ENCODE assay signal across 2 cellular contexts in the genomic region with DNA sequence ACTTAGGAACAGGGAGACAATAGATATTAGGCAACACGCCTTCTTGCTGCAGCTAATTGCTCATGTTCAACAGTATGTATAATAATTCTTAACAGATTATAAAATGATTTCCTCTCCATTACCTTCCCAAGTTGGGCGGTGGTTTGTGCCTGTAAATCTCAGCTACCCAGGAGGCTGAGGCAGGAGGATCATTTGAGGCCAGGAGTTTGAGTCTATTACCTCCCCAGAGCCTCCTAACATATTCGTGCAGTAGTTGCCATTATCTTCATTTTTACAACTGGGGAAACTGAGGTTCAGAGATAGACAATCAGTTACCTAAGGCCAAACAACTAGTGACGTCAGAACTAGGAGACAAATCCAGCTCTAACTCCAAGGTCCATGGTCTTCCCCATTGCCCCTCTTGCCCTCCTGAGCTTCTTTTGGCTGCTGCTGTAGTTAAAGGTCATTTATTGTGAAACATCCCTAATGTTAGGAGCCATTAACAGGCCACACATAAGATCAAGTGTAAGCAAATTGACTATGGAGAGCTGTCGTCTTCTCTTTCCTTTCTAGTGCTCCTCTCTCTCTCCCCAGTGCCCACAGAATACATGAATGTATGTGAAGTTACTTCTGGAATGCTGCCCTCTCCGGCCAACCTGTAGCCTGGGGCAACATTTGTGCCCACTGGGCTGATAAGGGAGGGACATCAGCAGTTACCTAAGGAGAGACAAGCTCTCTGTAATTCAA.
TF ChIP-seq lines count a peak whose summit lies in the region.

No MANE protein-coding gene starts in this region.

TF ChIP-seq in IMR-90, 13 proteins besides CTCF, POLR2A, EP300 and RAD21:
- TF ChIP-seq RCOR1 (IDR thresholded peaks at IDR 0.05; ENCODE audit: insufficient replicate concordance, low read length) (no peak), CEBPB (IDR thresholded peaks at IDR 0.05; ENCODE audit: low read depth, low read length) (no peak), RFX5 (IDR thresholded peaks at IDR 0.05; ENCODE audit: low read depth, low read length) (no peak), NFE2L2 (IDR thresholded peaks at IDR 0.05; ENCODE audit: low read depth, low read length) (no peak), FOS (IDR thresholded peaks at IDR 0.05; ENCODE audit: low read depth, low read length) (no peak), CHD1 (IDR thresholded peaks at IDR 0.05; ENCODE audit: low read depth, low read length) (no peak), USF2 (IDR thresholded peaks at IDR 0.05; ENCODE audit: low read depth, low read length) (no peak), SMC3 (IDR thresholded peaks at IDR 0.05; ENCODE audit: low read depth, low read length) (no peak), MAFK (IDR thresholded peaks at IDR 0.05; ENCODE audit: low read depth, low read length) (no peak), BHLHE40 (IDR thresholded peaks at IDR 0.05; ENCODE audit: low read depth, low read length) (no peak), MXI1 (IDR thresholded peaks at IDR 0.05; ENCODE audit: borderline replicate concordance, low read depth, low read length) (no peak), MAZ (IDR thresholded peaks at IDR 0.05; ENCODE audit: borderline replicate concordance, low read depth, low read length) (no peak)
- TF ChIP-seq, protein P1, sequence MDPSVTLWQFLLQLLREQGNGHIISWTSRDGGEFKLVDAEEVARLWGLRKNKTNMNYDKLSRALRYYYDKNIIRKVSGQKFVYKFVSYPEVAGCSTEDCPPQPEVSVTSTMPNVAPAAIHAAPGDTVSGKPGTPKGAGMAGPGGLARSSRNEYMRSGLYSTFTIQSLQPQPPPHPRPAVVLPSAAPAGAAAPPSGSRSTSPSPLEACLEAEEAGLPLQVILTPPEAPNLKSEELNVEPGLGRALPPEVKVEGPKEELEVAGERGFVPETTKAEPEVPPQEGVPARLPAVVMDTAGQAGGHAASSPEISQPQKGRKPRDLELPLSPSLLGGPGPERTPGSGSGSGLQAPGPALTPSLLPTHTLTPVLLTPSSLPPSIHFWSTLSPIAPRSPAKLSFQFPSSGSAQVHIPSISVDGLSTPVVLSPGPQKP (IDR thresholded peaks at IDR 0.05; ENCODE audit: borderline replicate concordance, low read depth, low read length) = no peak

TF ChIP-seq in GM12878, 131 proteins besides CTCF, POLR2A, EP300 and RAD21:
- TF ChIP-seq ZZZ3 (IDR thresholded peaks at IDR 0.05; ENCODE audit: control insufficient read depth, insufficient read length, low read depth) = no peak
- TF ChIP-seq NR2C1 (IDR thresholded peaks at IDR 0.05) = no peak
- no peak for TF ChIP-seq MEF2A (IDR thresholded peaks at IDR 0.05; ENCODE audit: insufficient read depth, low read depth, low read length)
- no peak for TF ChIP-seq CREB1 (IDR thresholded peaks at IDR 0.05; ENCODE audit: low read depth)
- no peak for TF ChIP-seq SIN3A (IDR thresholded peaks at IDR 0.05; ENCODE audit: low read depth, low read length)
- no peak for TF ChIP-seq ZNF592 (IDR thresholded peaks at IDR 0.05)
- no peak for TF ChIP-seq SRF (IDR thresholded peaks at IDR 0.05; ENCODE audit: low read depth in 2 of 2, low read length in 2 of 2)
- TF ChIP-seq SMARCA5 (IDR thresholded peaks at IDR 0.05) = no peak
- no peak for TF ChIP-seq SUZ12 (IDR thresholded peaks at IDR 0.05; ENCODE audit: unreplicated experiment)
